In genomic region chr7:157412021-157412443, GRCh38 we compare ENCODE assay signal across 9 cellular contexts.
A peak's percentile ranks its signal among the peaks of the same experiment; 100 is the strongest.
DNase-seq lines count a peak whose midpoint lies in the region; ATAC-seq lines count a peak whose summit lies in the region.
"Had no signal": no experiment of that assay in that cellular context is flagged by ENCODE, and none has a peak within 500 bp of the region (broad histone marks: within the 10 kb centered on the region; RNA-seq: fewer than 3 reads in every experiment).

No MANE protein-coding gene starts in this region.

- no peak overlapping the region for H4K8ac ChIP-seq in mesenchymal stem cell (ENCODE audit: low read length)

- H2AFZ ChIP-seq in mesenchymal stem cell (ENCODE audit: low read depth, low read length) = no peak overlapping the region

- no peak overlapping the region for H2AK5ac ChIP-seq in mesenchymal stem cell (ENCODE audit: low read length, severe bottlenecking)

- H3K79me1 ChIP-seq in mesenchymal stem cell (replicated peaks; ENCODE audit: low read length, poor library complexity, severe bottlenecking) = peaks cover 61% of the 10 kb centered on the region

- no peak overlapping the region for H3K18ac ChIP-seq in mesenchymal stem cell (ENCODE audit: low read depth in 1 of 2, low read length in 2 of 2)

- WGBS in HUES64 = 95% methylated on average over 11 of the region's 11 CpGs
- WGBS in mesenchymal stem cell = 88% methylated on average over 11 of the region's 11 CpGs

- H3K27ac Mint-ChIP-seq in activated T-cell treated with anti-CD3 and anti-CD28 coated beads, Interleukin-2, amount 50 U/mL, for 24 hours = peak overlapping the region; percentile 90

- peak overlapping the region; percentile 70 for H3K27ac ChIP-seq in HUES64 (ENCODE audit: low read depth, low read length)
- peak overlapping the region; percentile 11 for H3K27ac ChIP-seq in mesenchymal stem cell (ENCODE audit: low read length, poor library complexity, severe bottlenecking)

- H3K36me3 ChIP-seq in HUES64 (ENCODE audit: insufficient read depth, low read length) (peaks cover 70% of the 10 kb centered on the region), mesenchymal stem cell (ENCODE audit: control insufficient read depth in 1 of 2, insufficient read depth in 2 of 2, low read depth in 1 of 2, low read length in 2 of 2) (peaks cover 44 to 84% of the 10 kb centered on the region in 2 experiments)

- H3K9me3 Mint-ChIP-seq in activated T-cell treated with anti-CD3 and anti-CD28 coated beads, Interleukin-2, amount 50 U/mL, for 24 hours = no peaks in the 10 kb centered on the region

- ATAC-seq in GM18511 (IDR thresholded peaks at IDR 0.05; ENCODE audit: unreplicated experiment) = no peak

- DNase-seq in AG08396 (ENCODE audit: low spot score) (peak; percentile 90), mesenchymal stem cell (peak; percentile 65), NCI-H1694 treated with DMSO at 0.1 percent for 48 hours (lab: John Stamatoyannopoulos, UW) (no peak), KG1 (lab: John Stamatoyannopoulos, UW) (no peak), midbrain (lab: John Stamatoyannopoulos, UW) (no peak)
- peak; percentile 62 for DNase-seq in activated T-cell treated with anti-CD3 and anti-CD28 coated beads, Interleukin-2, amount 50 U/mL, for 24 hours
- DNase-seq: cortex of kidney had no signal

- H2BK5ac ChIP-seq in mesenchymal stem cell (ENCODE audit: low read depth, low read length, poor library complexity, severe bottlenecking) = no peak overlapping the region

- H3K4me1 Mint-ChIP-seq in activated T-cell treated with anti-CD3 and anti-CD28 coated beads, Interleukin-2, amount 50 U/mL, for 24 hours (ENCODE audit: low read depth) = peaks cover 24% of the 10 kb centered on the region

- peak overlapping the region; percentile 11 for H3K4me3 Mint-ChIP-seq in activated T-cell treated with anti-CD3 and anti-CD28 coated beads, Interleukin-2, amount 50 U/mL, for 24 hours

- H3K4me2 ChIP-seq in mesenchymal stem cell (ENCODE audit: low read length, poor library complexity, severe bottlenecking) = no peak overlapping the region

- H3K27me3 ChIP-seq in HUES64 (ENCODE audit: insufficient read depth, low read length) (no peaks in the 10 kb centered on the region), mesenchymal stem cell (ENCODE audit: control insufficient read depth in 1 of 2, insufficient read depth in 1 of 2, low read length in 2 of 2) (no peaks in the 10 kb centered on the region)

- no peak overlapping the region for H2BK120ac ChIP-seq in mesenchymal stem cell (ENCODE audit: low read depth, low read length)

- peaks cover 81% of the 10 kb centered on the region for H3K36me3 Mint-ChIP-seq in activated T-cell treated with anti-CD3 and anti-CD28 coated beads, Interleukin-2, amount 50 U/mL, for 24 hours (ENCODE audit: low read depth)

- H3K9ac ChIP-seq in HUES64 (ENCODE audit: low read depth, low read length) = no peak overlapping the region
- no peak overlapping the region for H3K9ac ChIP-seq in mesenchymal stem cell (ENCODE audit: low read length)

- H3K14ac ChIP-seq in mesenchymal stem cell (ENCODE audit: low read length in 2 of 2) = no peak overlapping the region

- H3K9me3 ChIP-seq in HUES64 (ENCODE audit: insufficient read depth, low read depth, low read length) (no peaks in the 10 kb centered on the region), mesenchymal stem cell (ENCODE audit: control insufficient read depth, low read length) (no peaks in the 10 kb centered on the region)

- no peak overlapping the region for H2BK15ac ChIP-seq in mesenchymal stem cell (ENCODE audit: low read depth, poor library complexity, severe bottlenecking)

- no peak overlapping the region for H3K23ac ChIP-seq in mesenchymal stem cell (ENCODE audit: low read length in 2 of 2)

- H3K4me1 ChIP-seq in HUES64 (ENCODE audit: insufficient read depth, low read length) (peaks cover 25% of the 10 kb centered on the region), mesenchymal stem cell (ENCODE audit: control insufficient read depth, insufficient read depth, low read depth, low read length) (peaks cover 27% of the 10 kb centered on the region)

- no peak overlapping the region for H3K4ac ChIP-seq in mesenchymal stem cell (ENCODE audit: low read depth in 1 of 2, low read length in 2 of 2)

- H3K4me3 ChIP-seq in HUES64 (ENCODE audit: low read length) (no peak overlapping the region), mesenchymal stem cell (ENCODE audit: insufficient read depth in 1 of 2, low read depth in 1 of 2, low read length in 2 of 2) (no peak overlapping the region)

- no peaks in the 10 kb centered on the region for H3K27me3 Mint-ChIP-seq in activated T-cell treated with anti-CD3 and anti-CD28 coated beads, Interleukin-2, amount 50 U/mL, for 24 hours

- H2BK12ac ChIP-seq in mesenchymal stem cell (ENCODE audit: low read length in 2 of 2) = no peak overlapping the region

- H4K91ac ChIP-seq in mesenchymal stem cell (ENCODE audit: low read length) = no peak overlapping the region

Comparison
In these comparisons a context has a peak if more than half of its experiments do, and no peak if none do; other contexts are left out.
1. DNase-seq: peak in AG08396 (single experiment), activated T-cell treated with anti-CD3 and anti-CD28 coated beads, Interleukin-2, amount 50 U/mL, for 24 hours (single experiment) and mesenchymal stem cell (single experiment); none in NCI-H1694 treated with DMSO at 0.1 percent for 48 hours (single experiment), KG1 (single experiment) and midbrain (single experiment).